ENCODE assay signal across 12 cellular contexts in the genomic region with DNA sequence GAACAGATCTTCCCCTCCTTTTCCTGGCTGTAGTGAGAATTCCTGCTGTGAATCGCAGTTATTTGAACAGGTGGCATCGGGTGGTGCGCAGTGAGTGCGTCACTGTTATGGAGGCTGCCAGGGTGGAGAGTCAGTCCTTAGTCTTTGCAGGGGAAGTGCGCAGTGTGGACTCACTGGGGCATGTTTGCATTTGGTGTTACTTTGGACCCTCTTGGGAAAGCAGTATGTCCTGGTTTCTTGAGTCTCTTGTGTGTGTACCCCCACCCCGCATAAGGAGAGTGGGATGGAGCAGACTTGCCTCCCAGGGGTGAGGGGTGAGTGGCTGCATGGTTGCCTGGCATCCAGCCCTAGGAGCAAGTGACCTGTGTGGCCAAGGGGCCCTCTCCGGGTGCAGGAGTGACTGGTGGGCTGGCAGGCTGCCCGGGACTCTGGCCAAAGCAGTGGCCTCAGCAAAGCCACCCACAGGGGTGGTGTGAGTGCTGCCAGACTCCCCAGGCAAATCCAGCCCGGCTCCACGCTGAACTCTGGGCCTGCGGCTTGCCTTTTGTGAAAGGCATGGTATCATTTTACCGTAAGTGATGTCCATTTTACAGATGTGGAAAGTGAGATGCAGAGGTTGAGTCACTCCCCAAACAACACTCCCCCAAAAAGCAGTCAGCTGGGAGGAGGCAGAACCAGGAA. TPM values are rescaled to one million over a fixed set of nuclear protein-coding genes. Genes with fewer than 3 reads are reported as not detected.
DNase-seq lines count a peak whose midpoint lies in the region; ATAC-seq and TF ChIP-seq lines count a peak whose summit lies in the region.
"Had no signal": no experiment of that assay in that cellular context is flagged by ENCODE, and none has a peak within 500 bp of the region (broad histone marks: within the 10 kb centered on the region; RNA-seq: fewer than 3 reads in every experiment).

No MANE protein-coding gene starts in this region.

- H3K4me1 ChIP-seq in HUES6 (ENCODE audit: control insufficient read depth, insufficient read depth, low read length) (peaks cover 19% of the 10 kb centered on the region), stomach (peaks cover 36 to 73% (median 60%) of the 10 kb centered on the region in 4 donors)

- H3K27me3 ChIP-seq in HUES6 (ENCODE audit: control insufficient read depth, insufficient read depth, low read length) (no peaks in the 10 kb centered on the region), stomach (no peaks in the 10 kb centered on the region)

- H3K27ac ChIP-seq in HUES6 (ENCODE audit: low read depth, low read length) (peak overlapping the region; percentile 57; the same call in 1 of the 2 replicates), stomach (peak overlapping the region; percentile 67 to 87 (median 86))

- ATAC-seq in left ventricle myocardium superior (peak; percentile 83), HG03095 (IDR thresholded peaks at IDR 0.05; ENCODE audit: unreplicated experiment) (no peak)
- ATAC-seq: GM12878 had no signal

- no peak for TF ChIP-seq CTCF in stomach (IDR thresholded peaks at IDR 0.05)

- peak; percentile 87 for DNase-seq in SHP77 treated with DMSO at 0.1 percent for 48 hours (lab: John Stamatoyannopoulos, UW)
- peak; percentile 91 for DNase-seq in left ventricle myocardium superior
- peak; percentile 92 for DNase-seq in stomach
- no peak for DNase-seq in CD1c-positive myeloid dendritic cell (ENCODE audit: extremely low spot score)
- DNase-seq in Kasumi-1 (lab: John Stamatoyannopoulos, UW): no peak
- no peak for DNase-seq in NAMALWA (ENCODE audit: low spot score)
- DNase-seq: stimulated activated naive CD4-positive, alpha-beta T cell had no signal

- H3K36me3 ChIP-seq in HUES6 (ENCODE audit: control insufficient read depth, insufficient read depth, low read length) (peaks cover 85% of the 10 kb centered on the region), stomach (peaks cover 11 to 92% (median 70%) of the 10 kb centered on the region in 4 donors)

- no peak for TF ChIP-seq POLR2A in stomach (IDR thresholded peaks at IDR 0.05)

- no peak for TF ChIP-seq EP300 in stomach (IDR thresholded peaks at IDR 0.05)

- peak overlapping the region; percentile 45 for H3K9ac ChIP-seq in HUES6 (ENCODE audit: low read length)

- H3K9me3 ChIP-seq in HUES6 (ENCODE audit: control insufficient read depth, insufficient read depth, low read depth, low read length) (no peaks in the 10 kb centered on the region), stomach (no peaks in the 10 kb centered on the region)

- H3K4me3 ChIP-seq in HUES6 (ENCODE audit: low read depth, low read length) (no peak overlapping the region), stomach (peak overlapping the region in 1 of 4 donors; percentile 6)
- H3K4me3 ChIP-seq: GM12878 had no signal

- WGBS in stomach, 5 donors: 25 to 50% (median 32%) methylated on average over 11 to 12 of the region's 12 CpGs

- intact Hi-C loops in left ventricle myocardium superior (cut with micrococcal nuclease) (no loop called here), stomach (cut with DNase I; ENCODE audit: low total_unique reads) (no loop called here)

RNA-seq across cellular contexts. Expression of a gene that starts 46.4 kb away (rescaled TPM):
- total RNA-seq in left ventricle myocardium superior: 1.9 TPM
- total RNA-seq in stomach: 10 to 100 TPM in 1 of 5 donors, 1 to 10 TPM in 1, under 1 TPM in 1, not detected in 2; 0.43 to 10.4 (median 5.1) TPM
- 1 to 10 TPM in 2 of 3 donors, under 1 TPM in 1; 0.44 to 4.4 (median 1.8) TPM for polyA plus RNA-seq in stomach
- total RNA-seq: natural killer cell treated with Interleukin-12 subunit alpha and Interleukin-12 subunit beta and Interleukin-15 and Interleukin-18, amount 100 ng/mL, for 72 hours; T-helper 2 cell treated with Interferon-gamma antibody and Interleukin-4, amounts not matched to agents 100 ng/mL and 5 ng/mL, for 36 hours had no signal

Comparison
In these comparisons a context has a peak if more than half of its experiments do, and no peak if none do; other contexts are left out.
1. DNase-seq: peak in SHP77 treated with DMSO at 0.1 percent for 48 hours (single experiment), left ventricle myocardium superior (single experiment) and stomach (single experiment); none in CD1c-positive myeloid dendritic cell (single experiment), Kasumi-1 (0 of 2) and NAMALWA (single experiment).